ENCODE assay signal across 30 cellular contexts in the genomic region with DNA sequence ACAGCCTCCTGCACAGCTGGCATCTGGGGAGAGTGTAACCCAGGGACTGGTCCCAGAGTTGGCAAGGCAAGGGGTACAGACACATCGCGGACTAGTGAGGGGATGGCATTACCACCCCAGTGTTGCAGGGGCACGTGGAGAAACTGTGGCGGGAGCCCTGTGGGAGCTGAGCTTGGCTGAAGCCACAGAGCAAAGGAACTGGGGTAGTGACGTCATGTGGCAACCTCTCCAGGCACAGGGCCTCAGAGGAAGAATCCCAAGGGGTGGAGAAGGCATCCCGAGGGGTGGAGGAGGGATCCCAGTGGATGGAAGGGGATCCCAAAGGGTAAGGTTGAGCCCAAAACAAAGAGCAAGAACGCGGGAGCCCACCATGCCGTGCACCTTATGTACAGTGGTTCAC.
"Had no signal": no experiment of that assay in that cellular context is flagged by ENCODE, and none has a peak within 500 bp of the region (broad histone marks: within the 10 kb centered on the region; RNA-seq: fewer than 3 reads in every experiment).

No MANE protein-coding gene starts in this region.

- H3K4me2 ChIP-seq: smooth muscle cell had no signal

- H3K4me1 ChIP-seq: heart left ventricle, left lung, lower lobe of right lung, prostate gland, sigmoid colon, stomach, testis, thyroid gland, transverse colon, upper lobe of right lung had no signal

- H3K9me3 ChIP-seq: heart left ventricle, left lung, lower lobe of right lung, prostate gland, sigmoid colon, stomach, testis, thyroid gland, transverse colon, upper lobe of right lung had no signal

- DNase-seq: glutamatergic neuron; heart left ventricle; hypothalamus; immature natural killer cell; kidney; left colon; left lung; lower lobe of right lung; mammary epithelial cell; mesenchymal stem cell; naive B cell; natural killer cell; nephron progenitor cell; nucleus accumbens; retina; right cardiac atrium; sigmoid colon; stimulated activated CD4-positive, alpha-beta T cell treated with anti-CD3 and anti-CD28 coated beads, Interleukin-2, amount 100 ng/mL, for 24 hours; stimulated activated CD4-positive, alpha-beta T cell treated with anti-CD3 and anti-CD28 coated beads, Interleukin-4, amount 100 ng/mL, for 1 hour; stimulated activated naive B cell treated with anti-CD40 and anti-IgM and Interleukin-4, amounts not matched to agents 10 μg/mL and 1 μg/mL and 100 μg/mL, for 72 hours; stimulated activated naive CD8-positive, alpha-beta T cell treated with anti-CD3 and anti-CD28 coated beads, Interleukin-15, Interleukin-2, amounts not matched to agents 100 U/mL and 50 U/mL, for 24 hours; stomach; testis; thyroid gland; transverse colon; upper lobe of right lung had no signal

- ATAC-seq: heart left ventricle; left colon; left lung; lower lobe of right lung; natural killer cell; right cardiac atrium; stimulated activated naive B cell treated with anti-CD40 and anti-IgM and Interleukin-4, amounts not matched to agents 10 μg/mL and 1 μg/mL and 100 μg/mL, for 72 hours; stimulated activated naive CD8-positive, alpha-beta T cell treated with anti-CD3 and anti-CD28 coated beads, Interleukin-15, Interleukin-2, amounts not matched to agents 100 U/mL and 50 U/mL, for 24 hours; upper lobe of right lung had no signal

- H3K27ac ChIP-seq: heart left ventricle, left lung, lower lobe of right lung, prostate gland, sigmoid colon, stomach, testis, thyroid gland, transverse colon, upper lobe of right lung had no signal

- H3K27me3 ChIP-seq: sigmoid colon, testis, thyroid gland, transverse colon had no signal

- FAIRE-seq: islet of Langerhans, kidney, urothelium cell line had no signal

- H3K4me3 ChIP-seq: heart left ventricle, left lung, lower lobe of right lung, prostate gland, sigmoid colon, smooth muscle cell, stomach, testis, thyroid gland, transverse colon, upper lobe of right lung had no signal

- H3K36me3 ChIP-seq: heart left ventricle, left lung, lower lobe of right lung, prostate gland, sigmoid colon, stomach, thyroid gland, transverse colon, upper lobe of right lung had no signal
